Comparison of ENCODE assay signal across 19 cellular contexts in genomic region chr3:10226293-10226692, GRCh38.
DNase-seq lines count a peak whose midpoint lies in the region; ATAC-seq and TF ChIP-seq lines count a peak whose summit lies in the region.
"Had no signal": no experiment of that assay in that cellular context is flagged by ENCODE, and none has a peak within 500 bp of the region (broad histone marks: within the 10 kb centered on the region; RNA-seq: fewer than 3 reads in every experiment).

No MANE protein-coding gene starts in this region.

- H3K4me3 ChIP-seq in GM12865 (ENCODE audit: low read depth, low read length) (no peak overlapping the region), OCI-LY1 (ENCODE audit: low read depth, low read length, poor library complexity, severe bottlenecking) (peak overlapping the region; percentile 47), iPS-18a (ENCODE audit: low read length) (peak overlapping the region; percentile 34)
- H3K4me3 ChIP-seq: lung, vagina had no signal

- H3K27me3 ChIP-seq in OCI-LY1 (ENCODE audit: insufficient read depth, low read length) = no peaks in the 10 kb centered on the region
- no peaks in the 10 kb centered on the region for H3K27me3 ChIP-seq in iPS-18a (ENCODE audit: control insufficient read depth, insufficient read depth, low read length)
- H3K27me3 ChIP-seq: vagina had no signal

- TF ChIP-seq CTCF in GM12865 (IDR thresholded peaks at IDR 0.05; ENCODE audit: insufficient read depth, low read depth, low read length, missing control alignments) (no peak), OCI-LY1 (IDR thresholded peaks at IDR 0.05; ENCODE audit: low read length) (no peak)

- no peak overlapping the region for H2AFZ ChIP-seq in OCI-LY1 (ENCODE audit: low read length)
- H2AFZ ChIP-seq: parathyroid adenoma had no signal

- peak overlapping the region; percentile 95 for H3K27ac ChIP-seq in OCI-LY1 (ENCODE audit: low read depth, low read length, poor library complexity, severe bottlenecking)
- H3K27ac ChIP-seq in iPS-18a (ENCODE audit: low read length) = no peak overlapping the region
- H3K27ac ChIP-seq: parathyroid adenoma, vagina had no signal

- no peaks in the 10 kb centered on the region for H3K79me2 ChIP-seq in OCI-LY1 (ENCODE audit: insufficient read depth, low read length)
- H3K79me2 ChIP-seq: parathyroid adenoma had no signal

- DNase-seq in GM12865 (ENCODE audit: low read depth) (peak; percentile 76), NCI-H146 treated with DMSO at 0.1 percent for 48 hours (lab: John Stamatoyannopoulos, UW; ENCODE audit: unreplicated experiment) (no peak), NCI-H510A (lab: John Stamatoyannopoulos, UW) (no peak), globus pallidus (ENCODE audit: low spot score) (no peak)
- DNase-seq: activated CD8-positive, alpha-beta memory T cell treated with anti-CD3 and anti-CD28 coated beads for 24 hours; CD8-positive, alpha-beta memory T cell; foreskin melanocyte; naive thymus-derived CD4-positive, alpha-beta T cell; NCI-H2107; NCI-H82; stimulated activated CD4-positive, alpha-beta T cell treated with anti-CD3 and anti-CD28 coated beads, Interleukin-2, amount 100 ng/mL, for 24 hours; T-cell had no signal

- H4K20me1 ChIP-seq in OCI-LY1 (ENCODE audit: insufficient read depth, low read length) = no peaks in the 10 kb centered on the region

- peak overlapping the region; percentile 58 for H3K4me2 ChIP-seq in OCI-LY1 (ENCODE audit: low read length)

- ATAC-seq in HG02610 (IDR thresholded peaks at IDR 0.05; ENCODE audit: unreplicated experiment) = peak; percentile 37
- ATAC-seq in HG03159 (IDR thresholded peaks at IDR 0.05; ENCODE audit: unreplicated experiment) = no peak
- ATAC-seq: naive thymus-derived CD4-positive, alpha-beta T cell; T-cell had no signal

- H3K9ac ChIP-seq in OCI-LY1 (ENCODE audit: low read length) (peak overlapping the region; percentile 29; the same call in 1 of the 2 replicates), iPS-18a (ENCODE audit: low read length) (peak overlapping the region; percentile 34)
- H3K9ac ChIP-seq: parathyroid adenoma had no signal

- H3K36me3 ChIP-seq in OCI-LY1 (ENCODE audit: insufficient read depth, low read length) (peaks cover 52% of the 10 kb centered on the region), iPS-18a (ENCODE audit: control insufficient read depth, low read depth, low read length) (no peaks in the 10 kb centered on the region)

- H3K4me1 ChIP-seq in OCI-LY1 (ENCODE audit: insufficient read depth, low read length, severe bottlenecking) (peaks cover 40% of the 10 kb centered on the region), iPS-18a (ENCODE audit: control insufficient read depth, low read depth, low read length) (peaks cover 4% of the 10 kb centered on the region)
- H3K4me1 ChIP-seq: parathyroid adenoma had no signal

- H3F3A ChIP-seq in OCI-LY1 (ENCODE audit: insufficient read depth, low read length) = peaks cover 5% of the 10 kb centered on the region; the same call in 1 of the 2 replicates

- H3K9me2 ChIP-seq in OCI-LY1 (ENCODE audit: low read depth, low read length) = no peaks in the 10 kb centered on the region

- H3K9me3 ChIP-seq in OCI-LY1 (ENCODE audit: low read length) = no peaks in the 10 kb centered on the region
- H3K9me3 ChIP-seq in iPS-18a (ENCODE audit: control insufficient read depth, low read depth, low read length) = no peaks in the 10 kb centered on the region
- H3K9me3 ChIP-seq: vagina had no signal
